ENCODE assay signal across 1 cellular context in genomic region chr1:47313915-47314664, GRCh38.
TF ChIP-seq lines count a peak whose summit lies in the region.

Gene STIL, minus strand, starts transcription at chr1:47314147. Its CDS starts 3,828 bp downstream, at chr1:47310319.

TF ChIP-seq in K562, 482 proteins besides CTCF, POLR2A, EP300 and RAD21 (continued from another document):
- TF ChIP-seq, protein P1, sequence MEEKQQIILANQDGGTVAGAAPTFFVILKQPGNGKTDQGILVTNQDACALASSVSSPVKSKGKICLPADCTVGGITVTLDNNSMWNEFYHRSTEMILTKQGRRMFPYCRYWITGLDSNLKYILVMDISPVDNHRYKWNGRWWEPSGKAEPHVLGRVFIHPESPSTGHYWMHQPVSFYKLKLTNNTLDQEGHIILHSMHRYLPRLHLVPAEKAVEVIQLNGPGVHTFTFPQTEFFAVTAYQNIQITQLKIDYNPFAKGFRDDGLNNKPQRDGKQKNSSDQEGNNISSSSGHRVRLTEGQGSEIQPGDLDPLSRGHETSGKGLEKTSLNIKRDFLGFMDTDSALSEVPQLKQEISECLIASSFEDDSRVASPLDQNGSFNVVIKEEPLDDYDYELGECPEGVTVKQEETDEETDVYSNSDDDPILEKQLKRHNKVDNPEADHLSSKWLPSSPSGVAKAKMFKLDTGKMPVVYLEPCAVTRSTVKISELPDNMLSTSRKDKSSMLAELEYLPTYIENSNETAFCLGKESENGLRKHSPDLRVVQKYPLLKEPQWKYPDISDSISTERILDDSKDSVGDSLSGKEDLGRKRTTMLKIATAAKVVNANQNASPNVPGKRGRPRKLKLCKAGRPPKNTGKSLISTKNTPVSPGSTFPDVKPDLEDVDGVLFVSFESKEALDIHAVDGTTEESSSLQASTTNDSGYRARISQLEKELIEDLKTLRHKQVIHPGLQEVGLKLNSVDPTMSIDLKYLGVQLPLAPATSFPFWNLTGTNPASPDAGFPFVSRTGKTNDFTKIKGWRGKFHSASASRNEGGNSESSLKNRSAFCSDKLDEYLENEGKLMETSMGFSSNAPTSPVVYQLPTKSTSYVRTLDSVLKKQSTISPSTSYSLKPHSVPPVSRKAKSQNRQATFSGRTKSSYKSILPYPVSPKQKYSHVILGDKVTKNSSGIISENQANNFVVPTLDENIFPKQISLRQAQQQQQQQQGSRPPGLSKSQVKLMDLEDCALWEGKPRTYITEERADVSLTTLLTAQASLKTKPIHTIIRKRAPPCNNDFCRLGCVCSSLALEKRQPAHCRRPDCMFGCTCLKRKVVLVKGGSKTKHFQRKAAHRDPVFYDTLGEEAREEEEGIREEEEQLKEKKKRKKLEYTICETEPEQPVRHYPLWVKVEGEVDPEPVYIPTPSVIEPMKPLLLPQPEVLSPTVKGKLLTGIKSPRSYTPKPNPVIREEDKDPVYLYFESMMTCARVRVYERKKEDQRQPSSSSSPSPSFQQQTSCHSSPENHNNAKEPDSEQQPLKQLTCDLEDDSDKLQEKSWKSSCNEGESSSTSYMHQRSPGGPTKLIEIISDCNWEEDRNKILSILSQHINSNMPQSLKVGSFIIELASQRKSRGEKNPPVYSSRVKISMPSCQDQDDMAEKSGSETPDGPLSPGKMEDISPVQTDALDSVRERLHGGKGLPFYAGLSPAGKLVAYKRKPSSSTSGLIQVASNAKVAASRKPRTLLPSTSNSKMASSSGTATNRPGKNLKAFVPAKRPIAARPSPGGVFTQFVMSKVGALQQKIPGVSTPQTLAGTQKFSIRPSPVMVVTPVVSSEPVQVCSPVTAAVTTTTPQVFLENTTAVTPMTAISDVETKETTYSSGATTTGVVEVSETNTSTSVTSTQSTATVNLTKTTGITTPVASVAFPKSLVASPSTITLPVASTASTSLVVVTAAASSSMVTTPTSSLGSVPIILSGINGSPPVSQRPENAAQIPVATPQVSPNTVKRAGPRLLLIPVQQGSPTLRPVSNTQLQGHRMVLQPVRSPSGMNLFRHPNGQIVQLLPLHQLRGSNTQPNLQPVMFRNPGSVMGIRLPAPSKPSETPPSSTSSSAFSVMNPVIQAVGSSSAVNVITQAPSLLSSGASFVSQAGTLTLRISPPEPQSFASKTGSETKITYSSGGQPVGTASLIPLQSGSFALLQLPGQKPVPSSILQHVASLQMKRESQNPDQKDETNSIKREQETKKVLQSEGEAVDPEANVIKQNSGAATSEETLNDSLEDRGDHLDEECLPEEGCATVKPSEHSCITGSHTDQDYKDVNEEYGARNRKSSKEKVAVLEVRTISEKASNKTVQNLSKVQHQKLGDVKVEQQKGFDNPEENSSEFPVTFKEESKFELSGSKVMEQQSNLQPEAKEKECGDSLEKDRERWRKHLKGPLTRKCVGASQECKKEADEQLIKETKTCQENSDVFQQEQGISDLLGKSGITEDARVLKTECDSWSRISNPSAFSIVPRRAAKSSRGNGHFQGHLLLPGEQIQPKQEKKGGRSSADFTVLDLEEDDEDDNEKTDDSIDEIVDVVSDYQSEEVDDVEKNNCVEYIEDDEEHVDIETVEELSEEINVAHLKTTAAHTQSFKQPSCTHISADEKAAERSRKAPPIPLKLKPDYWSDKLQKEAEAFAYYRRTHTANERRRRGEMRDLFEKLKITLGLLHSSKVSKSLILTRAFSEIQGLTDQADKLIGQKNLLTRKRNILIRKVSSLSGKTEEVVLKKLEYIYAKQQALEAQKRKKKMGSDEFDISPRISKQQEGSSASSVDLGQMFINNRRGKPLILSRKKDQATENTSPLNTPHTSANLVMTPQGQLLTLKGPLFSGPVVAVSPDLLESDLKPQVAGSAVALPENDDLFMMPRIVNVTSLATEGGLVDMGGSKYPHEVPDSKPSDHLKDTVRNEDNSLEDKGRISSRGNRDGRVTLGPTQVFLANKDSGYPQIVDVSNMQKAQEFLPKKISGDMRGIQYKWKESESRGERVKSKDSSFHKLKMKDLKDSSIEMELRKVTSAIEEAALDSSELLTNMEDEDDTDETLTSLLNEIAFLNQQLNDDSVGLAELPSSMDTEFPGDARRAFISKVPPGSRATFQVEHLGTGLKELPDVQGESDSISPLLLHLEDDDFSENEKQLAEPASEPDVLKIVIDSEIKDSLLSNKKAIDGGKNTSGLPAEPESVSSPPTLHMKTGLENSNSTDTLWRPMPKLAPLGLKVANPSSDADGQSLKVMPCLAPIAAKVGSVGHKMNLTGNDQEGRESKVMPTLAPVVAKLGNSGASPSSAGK (IDR thresholded peaks at IDR 0.05): no peak; the same call in 1 of the 2 replicates
- no peak for TF ChIP-seq ZNF165 (CRISPR knock-in tag; IDR thresholded peaks at IDR 0.05; ENCODE audit: borderline replicate concordance)
- no peak for TF ChIP-seq OTX1 (CRISPR knock-in tag; IDR thresholded peaks at IDR 0.05)
- TF ChIP-seq TAF15 (IDR thresholded peaks at IDR 0.05; ENCODE audit: low read depth, low read length): no peak
- no peak for TF ChIP-seq COPS2 (conservative IDR thresholded peaks at IDR 0.05)
- TF ChIP-seq MITF (IDR thresholded peaks at IDR 0.05): no peak
- TF ChIP-seq IRF1 (CRISPR knock-in tag; IDR thresholded peaks at IDR 0.05; ENCODE audit: borderline replicate concordance): no peak
- no peak for TF ChIP-seq HMG20A (CRISPR knock-in tag; conservative IDR thresholded peaks at IDR 0.05)
- TF ChIP-seq, protein P2, sequence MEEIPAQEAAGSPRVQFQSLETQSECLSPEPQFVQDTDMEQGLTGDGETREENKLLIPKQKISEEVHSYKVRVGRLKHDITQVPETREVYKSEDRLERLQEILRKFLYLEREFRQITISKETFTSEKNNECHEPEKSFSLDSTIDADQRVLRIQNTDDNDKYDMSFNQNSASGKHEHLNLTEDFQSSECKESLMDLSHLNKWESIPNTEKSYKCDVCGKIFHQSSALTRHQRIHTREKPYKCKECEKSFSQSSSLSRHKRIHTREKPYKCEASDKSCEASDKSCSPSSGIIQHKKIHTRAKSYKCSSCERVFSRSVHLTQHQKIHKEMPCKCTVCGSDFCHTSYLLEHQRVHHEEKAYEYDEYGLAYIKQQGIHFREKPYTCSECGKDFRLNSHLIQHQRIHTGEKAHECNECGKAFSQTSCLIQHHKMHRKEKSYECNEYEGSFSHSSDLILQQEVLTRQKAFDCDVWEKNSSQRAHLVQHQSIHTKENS (CRISPR knock-in tag; IDR thresholded peaks at IDR 0.05): no peak
- TF ChIP-seq CCNT2 (IDR thresholded peaks at IDR 0.05; ENCODE audit: borderline replicate concordance, extremely low read depth, insufficient read length, low read depth, low read length): peak; percentile 76
- TF ChIP-seq ZBED1 (IDR thresholded peaks at IDR 0.05): no peak
- TF ChIP-seq SOX6 (IDR thresholded peaks at IDR 0.05): peak; percentile 60; the same call in 1 of the 2 replicates
- TF ChIP-seq PRMT5 (CRISPR knock-in tag; IDR thresholded peaks at IDR 0.05): no peak
- TF ChIP-seq ARID1B (IDR thresholded peaks at IDR 0.05): no peak
- no peak for TF ChIP-seq NFXL1 (CRISPR knock-in tag; IDR thresholded peaks at IDR 0.05)
- peak; percentile 94; the same call in 1 of the 2 replicates for TF ChIP-seq PHF8 (IDR thresholded peaks at IDR 0.05; ENCODE audit: borderline replicate concordance, low read length)
- TF ChIP-seq, protein P3, sequence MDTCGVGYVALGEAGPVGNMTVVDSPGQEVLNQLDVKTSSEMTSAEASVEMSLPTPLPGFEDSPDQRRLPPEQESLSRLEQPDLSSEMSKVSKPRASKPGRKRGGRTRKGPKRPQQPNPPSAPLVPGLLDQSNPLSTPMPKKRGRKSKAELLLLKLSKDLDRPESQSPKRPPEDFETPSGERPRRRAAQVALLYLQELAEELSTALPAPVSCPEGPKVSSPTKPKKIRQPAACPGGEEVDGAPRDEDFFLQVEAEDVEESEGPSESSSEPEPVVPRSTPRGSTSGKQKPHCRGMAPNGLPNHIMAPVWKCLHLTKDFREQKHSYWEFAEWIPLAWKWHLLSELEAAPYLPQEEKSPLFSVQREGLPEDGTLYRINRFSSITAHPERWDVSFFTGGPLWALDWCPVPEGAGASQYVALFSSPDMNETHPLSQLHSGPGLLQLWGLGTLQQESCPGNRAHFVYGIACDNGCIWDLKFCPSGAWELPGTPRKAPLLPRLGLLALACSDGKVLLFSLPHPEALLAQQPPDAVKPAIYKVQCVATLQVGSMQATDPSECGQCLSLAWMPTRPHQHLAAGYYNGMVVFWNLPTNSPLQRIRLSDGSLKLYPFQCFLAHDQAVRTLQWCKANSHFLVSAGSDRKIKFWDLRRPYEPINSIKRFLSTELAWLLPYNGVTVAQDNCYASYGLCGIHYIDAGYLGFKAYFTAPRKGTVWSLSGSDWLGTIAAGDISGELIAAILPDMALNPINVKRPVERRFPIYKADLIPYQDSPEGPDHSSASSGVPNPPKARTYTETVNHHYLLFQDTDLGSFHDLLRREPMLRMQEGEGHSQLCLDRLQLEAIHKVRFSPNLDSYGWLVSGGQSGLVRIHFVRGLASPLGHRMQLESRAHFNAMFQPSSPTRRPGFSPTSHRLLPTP (IDR thresholded peaks at IDR 0.05; ENCODE audit: borderline replicate concordance, extremely low read depth, insufficient read length): no peak
- no peak for TF ChIP-seq FOXP4 (CRISPR knock-in tag; IDR thresholded peaks at IDR 0.05; ENCODE audit: borderline replicate concordance)
- TF ChIP-seq HES1 (IDR thresholded peaks at IDR 0.05; ENCODE audit: low read depth): 0 out of 2 replicates have a peak, but pooled peaks have one; percentile 10
- TF ChIP-seq HMGN3 (IDR thresholded peaks at IDR 0.05; ENCODE audit: borderline replicate concordance, extremely low read depth, insufficient read length, low read depth, low read length): peak; percentile 81
